Comparison of ENCODE assay signal across 22 cellular contexts in genomic region chr5:54695198-54695966, GRCh38.
"Had no signal": no experiment of that assay in that cellular context is flagged by ENCODE, and none has a peak within 500 bp of the region (broad histone marks: within the 10 kb centered on the region; RNA-seq: fewer than 3 reads in every experiment).

No MANE protein-coding gene starts in this region.

- H3K4me3 ChIP-seq: adrenal gland, colonic mucosa, esophagus squamous epithelium, gastrocnemius medialis, neural progenitor cell, sigmoid colon, testis had no signal

- H3K4me3 Mint-ChIP-seq: activated naive CD8-positive, alpha-beta T cell; activated T-cell treated with anti-CD3 and anti-CD28 coated beads, Interleukin-2, amount 50 U/mL, for 4 hours; naive B cell; neural progenitor cell; T-helper 17 cell had no signal

- H3K27me3 ChIP-seq: adrenal gland, colonic mucosa, esophagus squamous epithelium, gastrocnemius medialis, neural progenitor cell, sigmoid colon, testis had no signal

- H3K27me3 Mint-ChIP-seq: activated naive CD8-positive, alpha-beta T cell; naive B cell; T-helper 17 cell had no signal

- H3K4me1 Mint-ChIP-seq: neural progenitor cell had no signal

- DNase-seq: activated CD4-positive, alpha-beta T cell treated with anti-CD3 and anti-CD28 coated beads for 4 hours; activated CD4-positive, alpha-beta T cell treated with anti-CD3 and anti-CD28 coated beads, Interleukin-2, amount 50 U/mL, for 48 hours; activated CD4-positive, CD25-positive, alpha-beta regulatory T cell; activated CD8-positive, alpha-beta memory T cell treated with anti-CD3 and anti-CD28 coated beads, Interleukin-2, amount 50 U/mL, for 48 hours; activated naive CD4-positive, alpha-beta T cell; activated T-cell treated with anti-CD3 and anti-CD28 coated beads, Interleukin-2, amount 50 U/mL, for 4 hours; adrenal gland; colonic mucosa; esophagus squamous epithelium; gastrocnemius medialis; hypothalamus; mesendoderm; naive B cell; posterior cingulate gyrus; sigmoid colon; stimulated activated CD4-positive, alpha-beta T cell treated with anti-CD3 and anti-CD28 coated beads, Interleukin-2, amount 100 ng/mL, for 48 hours; stimulated activated naive CD4-positive, alpha-beta T cell; T-helper 17 cell; testis had no signal

- H3K36me3 Mint-ChIP-seq: neural progenitor cell had no signal

- H3K9me3 Mint-ChIP-seq: activated T-cell treated with anti-CD3 and anti-CD28 coated beads, Interleukin-2, amount 50 U/mL, for 4 hours; activated T-helper 2 cell treated with anti-CD3 and anti-CD28 coated beads, Interferon-gamma antibody, Interleukin-2, Interleukin-4, amounts not matched to agents 10 μg/mL and 5 μg/mL and 100 μg/mL, durations not matched to agents 14 hours and 24 hours and 36 hours; neural progenitor cell had no signal

- H3K9me3 ChIP-seq: adrenal gland, colonic mucosa, esophagus squamous epithelium, gastrocnemius medialis, sigmoid colon, testis had no signal

- H3K36me3 ChIP-seq: adrenal gland, colonic mucosa, esophagus squamous epithelium, gastrocnemius medialis, neural progenitor cell, sigmoid colon had no signal

- ATAC-seq: activated T-cell treated with anti-CD3 and anti-CD28 coated beads, Interleukin-2, amount 50 U/mL, for 4 hours; gastrocnemius medialis; T-helper 17 cell had no signal

- H3K27ac Mint-ChIP-seq: activated naive CD8-positive, alpha-beta T cell; activated T-helper 2 cell treated with anti-CD3 and anti-CD28 coated beads, Interferon-gamma antibody, Interleukin-2, Interleukin-4, amounts not matched to agents 10 μg/mL and 5 μg/mL and 100 μg/mL, durations not matched to agents 14 hours and 24 hours and 36 hours; neural progenitor cell; T-helper 17 cell had no signal

- H3K27ac ChIP-seq: adrenal gland, colonic mucosa, esophagus squamous epithelium, gastrocnemius medialis, neural progenitor cell, testis had no signal

- H3K4me1 ChIP-seq: adrenal gland, colonic mucosa, gastrocnemius medialis, neural progenitor cell, testis had no signal
